18 cellular contexts compared by ENCODE assay signal in genomic region chr7:151571471-151571870, GRCh38. TPM values are rescaled to one million over a fixed set of nuclear protein-coding genes. Genes with fewer than 3 reads are reported as not detected.
A peak's percentile ranks its signal among the peaks of the same experiment; 100 is the strongest.
DNase-seq lines count a peak whose midpoint lies in the region; ATAC-seq, FAIRE-seq and TF ChIP-seq lines count a peak whose summit lies in the region.
"Had no signal": no experiment of that assay in that cellular context is flagged by ENCODE, and none has a peak within 500 bp of the region (broad histone marks: within the 10 kb centered on the region; RNA-seq: fewer than 3 reads in every experiment).

No MANE protein-coding gene starts in this region.

- peak overlapping the region; percentile 75 for H3K27ac ChIP-seq in VCaP
- no peak overlapping the region for H3K27ac ChIP-seq in K562 (ENCODE audit: extremely low read depth, low read depth, low read length)
- H3K27ac ChIP-seq in tibial artery, result no peak overlapping the region

- H3K9me1 ChIP-seq in K562 (ENCODE audit: control insufficient read depth, insufficient read depth, low read length), result no peaks in the 10 kb centered on the region

- no peak for FAIRE-seq in K562 (lab: Jason Lieb, UNC)
- FAIRE-seq: A204.1, G401.6, GM12891, GM19239, H1 had no signal

- intact Hi-C loops in K562 (cut with micrococcal nuclease), result loop anchor here (2.0 to 5.0 kb wide), 2 partner anchors 136 to 187 kb away; no protein-coding TSS in a partner anchor
- intact Hi-C loops in tibial artery (cut with DNase I; ENCODE audit: low total_unique reads), result no loop called here

- in situ Hi-C loops in K562 (cut with MboI), result no loop called here

- no peak for TF ChIP-seq POLR2A in K562 (conservative IDR thresholded peaks at IDR 0.05)

- no peak for DNase-seq in K562 (ENCODE audit: extremely low read depth in 1 of 4, low spot score in 3 of 4)
- DNase-seq in iris pigment epithelial cell (ENCODE audit: low read depth), result peak; percentile 43
- DNase-seq in HPDE6-E6E7 (ENCODE audit: extremely low spot score), result no peak
- no peak for DNase-seq in tibial artery
- no peak for DNase-seq in C1 segment of cervical spinal cord (lab: John Stamatoyannopoulos, UW)
- DNase-seq: ACHN; AML-193; CD4-positive, alpha-beta memory T cell; DND-41; H9; KG1 had no signal

- H3K4me3 ChIP-seq in K562 (no peak overlapping the region), tibial artery (no peak overlapping the region)

- WGBS in K562 (ENCODE audit: insufficient coverage, low coverage, missing lambda C conversion rate), result 4% methylated on average over 5 of the region's 5 CpGs

- peaks cover 34 to 49% of the 10 kb centered on the region in 2 experiments for H3K27me3 ChIP-seq in K562 (ENCODE audit: control insufficient read depth in 2 of 2, insufficient read depth in 2 of 2, low read length in 2 of 2)
- no peaks in the 10 kb centered on the region for H3K27me3 ChIP-seq in tibial artery

- POLR2A ChIA-PET in K562 (lab: Yijun Ruan, JAX), result interaction anchor here (0.8 kb wide), 1 partner anchor 191 kb away, joined by 3 read pairs; no protein-coding TSS in a partner anchor

- TF ChIP-seq EP300 in K562 (IDR thresholded peaks at IDR 0.05; ENCODE audit: low read length), result no peak

- no peaks in the 10 kb centered on the region; a peak in 1 of 5 replicates for H3K4me1 ChIP-seq in K562 (replicated peaks in 1 of 2; ENCODE audit: control insufficient read depth in 2 of 2, insufficient read depth in 2 of 2, low read length in 2 of 2)
- peaks cover 0 to 16% (median 8%) of the 10 kb centered on the region in 4 donors for H3K4me1 ChIP-seq in tibial artery

- ATAC-seq in K562, result no peak
- no peak for ATAC-seq in HG02798 (IDR thresholded peaks at IDR 0.05; ENCODE audit: poor library complexity, unreplicated experiment)

- no peak overlapping the region for H3K4me2 ChIP-seq in K562 (ENCODE audit: insufficient read depth, low read length)

- H3K9me3 ChIP-seq in K562 (replicated peaks; ENCODE audit: control insufficient read depth, insufficient read depth, low read depth, low read length), result no peaks in the 10 kb centered on the region
- no peaks in the 10 kb centered on the region for H3K9me3 ChIP-seq in tibial artery

- BruUV-seq in K562 (replicated peaks; lab: Mats Ljungman, UMichigan), result no TSS peak

- H3K79me2 ChIP-seq in K562 (ENCODE audit: control insufficient read depth, insufficient read depth, low read length), result no peaks in the 10 kb centered on the region

- no peak overlapping the region for H3K9ac ChIP-seq in K562 (ENCODE audit: insufficient read depth in 1 of 2, low read depth in 2 of 2, low read length in 2 of 2)

- H3K36me3 ChIP-seq in K562 (ENCODE audit: control insufficient read depth, insufficient read depth, low read length) (no peaks in the 10 kb centered on the region), tibial artery (peaks cover 16 to 32% (median 18%) of the 10 kb centered on the region in 3 donors)

- TF ChIP-seq RAD21 in K562 (CRISPR knock-in tag; conservative IDR thresholded peaks at IDR 0.05 in 1 of 2, IDR thresholded peaks at IDR 0.05 in 1 of 2), result no peak

- H4K20me1 ChIP-seq in K562 (replicated peaks; ENCODE audit: control insufficient read depth, insufficient read depth, low read length), result no peaks in the 10 kb centered on the region

- no peak overlapping the region for H2AFZ ChIP-seq in K562 (ENCODE audit: low read depth, low read length)

- TF ChIP-seq CTCF in VCaP (conservative IDR thresholded peaks at IDR 0.05) (no peak), K562 (IDR thresholded peaks at IDR 0.05 in 2 of 3, conservative IDR thresholded peaks at IDR 0.05 in 1 of 3; ENCODE audit: insufficient read depth in 2 of 3, low read depth in 1 of 3, low read length in 3 of 3) (no peak), tibial artery (IDR thresholded peaks at IDR 0.05) (no peak)

- CTCF ChIA-PET in K562 (lab: Yijun Ruan, JAX; ENCODE audit: low intra/inter-chr PET ratio), result interaction anchor here (0.6 kb wide), 1 partner anchor 183 kb away, joined by 3 read pairs; no protein-coding TSS in a partner anchor

TF ChIP-seq in K562, 482 proteins besides CTCF, POLR2A, EP300 and RAD21:
- peak; percentile 66 for TF ChIP-seq CEBPB (tag; IDR thresholded peaks at IDR 0.05)
- TF ChIP-seq, protein P1, sequence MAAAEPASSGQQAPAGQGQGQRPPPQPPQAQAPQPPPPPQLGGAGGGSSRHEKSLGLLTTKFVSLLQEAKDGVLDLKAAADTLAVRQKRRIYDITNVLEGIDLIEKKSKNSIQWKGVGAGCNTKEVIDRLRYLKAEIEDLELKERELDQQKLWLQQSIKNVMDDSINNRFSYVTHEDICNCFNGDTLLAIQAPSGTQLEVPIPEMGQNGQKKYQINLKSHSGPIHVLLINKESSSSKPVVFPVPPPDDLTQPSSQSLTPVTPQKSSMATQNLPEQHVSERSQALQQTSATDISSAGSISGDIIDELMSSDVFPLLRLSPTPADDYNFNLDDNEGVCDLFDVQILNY (CRISPR knock-in tag; IDR thresholded peaks at IDR 0.05), result no peak
- TF ChIP-seq CEBPG (CRISPR knock-in tag; IDR thresholded peaks at IDR 0.05), result no peak
- 0 out of 4 replicates have a peak, but pooled peaks of 1 of the 2 experiments have one; percentile 12 for TF ChIP-seq CEBPG (tag; conservative IDR thresholded peaks at IDR 0.05 in 1 of 2, IDR thresholded peaks at IDR 0.05 in 1 of 2)

RNA-seq across cellular contexts. Expression of gene RHEB, which starts 51.8 kb away (rescaled TPM):
- 35.9 and 119 TPM in 2 replicates for total RNA-seq in K562 (2011; cell fraction: chromatin; rRNA removed; ENCODE audit: low replicate concordance)
- 22.3 and 24.1 TPM in 2 replicates for total RNA-seq in K562 (2011; cell fraction: nucleolus; rRNA removed)
- total RNA-seq in K562 (2011; cell fraction: nucleoplasm; rRNA removed), result 69.2 and 108 TPM in 2 replicates
- 122 and 126 TPM in 2 replicates for total RNA-seq in K562 (2014; rRNA removed)
- 213 and 243 TPM in 2 replicates for total RNA-seq in K562 (2014; rRNA removed; fragmentation: Illumina TruSeq; extraction: Trizol)
- total RNA-seq in K562 (2015; rRNA removed; fragmentation: Illumina TruSeq; extraction: Trizol), result 168 and 182 TPM in 2 replicates
- 156 and 162 TPM in 2 replicates for total RNA-seq in K562 (2021)
- 139 and 249 TPM in 2 replicates for polyA plus RNA-seq in K562 (2011; rRNA removed)
- polyA plus RNA-seq in K562 (2011; cell fraction: cytosol; rRNA removed), result 56.0 and 60.3 TPM in 2 replicates
- polyA plus RNA-seq in K562 (2011; cell fraction: nucleus; rRNA removed), result 30.6 and 47.5 TPM in 2 replicates
- 144 and 166 TPM in 2 replicates for polyA plus RNA-seq in K562 (2012)
- polyA plus RNA-seq in K562 (2014; fragmentation: Illumina TruSeq; extraction: Trizol), result 152 and 189 TPM in 2 replicates
- polyA plus RNA-seq in K562 (2014; fragmentation: Nextera tagmentation; extraction: Ambion mirVana), result 10 to 100 TPM; 28.5 to 35.3 TPM
- polyA plus RNA-seq in K562 (2014; rRNA removed), result 205 and 230 TPM in 2 replicates
- polyA minus RNA-seq in K562 (2011; rRNA and poly(A)+ RNA removed), result 73.7 and 78.8 TPM in 2 replicates
- 30.4 and 62.8 TPM in 2 replicates for polyA minus RNA-seq in K562 (2011; cell fraction: cytosol; rRNA and poly(A)+ RNA removed)
- 19.4 and 22.0 TPM in 2 replicates for polyA minus RNA-seq in K562 (2011; cell fraction: nucleus; rRNA and poly(A)+ RNA removed)
